Comparison of ENCODE assay signal across 9 cellular contexts in genomic region chr7:157228864-157229422, GRCh38.
DNase-seq lines count a peak whose midpoint lies in the region; ATAC-seq and TF ChIP-seq lines count a peak whose summit lies in the region.
"Had no signal": no experiment of that assay in that cellular context is flagged by ENCODE, and none has a peak within 500 bp of the region (broad histone marks: within the 10 kb centered on the region; RNA-seq: fewer than 3 reads in every experiment).

No MANE protein-coding gene starts in this region.

- H3K9me3 Mint-ChIP-seq in activated naive CD4-positive, alpha-beta T cell treated with anti-CD3 and anti-CD28 coated beads for 36 hours: no peaks in the 10 kb centered on the region
- no peaks in the 10 kb centered on the region for H3K9me3 Mint-ChIP-seq in stimulated activated naive B cell treated with anti-CD40 and anti-IgM and Interleukin-4, amounts not matched to agents 10 μg/mL and 1 μg/mL and 100 μg/mL, for 72 hours

- peaks cover 25% of the 10 kb centered on the region for H3K36me3 Mint-ChIP-seq in activated naive CD4-positive, alpha-beta T cell treated with anti-CD3 and anti-CD28 coated beads for 36 hours (ENCODE audit: low read depth)
- peaks cover 29 to 48% of the 10 kb centered on the region in 2 donors for H3K36me3 Mint-ChIP-seq in stimulated activated naive B cell treated with anti-CD40 and anti-IgM and Interleukin-4, amounts not matched to agents 10 μg/mL and 1 μg/mL and 100 μg/mL, for 72 hours

- no peak overlapping the region for H3K27ac ChIP-seq in ovary
- H3K27ac ChIP-seq: skin epidermis had no signal

- no peak overlapping the region for H3K27ac Mint-ChIP-seq in activated naive CD4-positive, alpha-beta T cell treated with anti-CD3 and anti-CD28 coated beads for 36 hours
- H3K27ac Mint-ChIP-seq in stimulated activated naive B cell treated with anti-CD40 and anti-IgM and Interleukin-4, amounts not matched to agents 10 μg/mL and 1 μg/mL and 100 μg/mL, for 72 hours: no peak overlapping the region

- no peaks in the 10 kb centered on the region for H3K9me3 ChIP-seq in ovary

- no peaks in the 10 kb centered on the region for H3K27me3 ChIP-seq in ovary

- DNase-seq in NCI-H82 (lab: John Stamatoyannopoulos, UW): peak; percentile 32
- no peak for DNase-seq in NCI-H82 treated with DMSO at 0.1 percent for 48 hours (lab: John Stamatoyannopoulos, UW; ENCODE audit: unreplicated experiment)
- DNase-seq in Jurkat, Clone E6-1 (ENCODE audit: low read depth, low spot score): peak; percentile 37
- DNase-seq in activated naive CD4-positive, alpha-beta T cell treated with anti-CD3 and anti-CD28 coated beads for 36 hours: peak; percentile 39
- peak; percentile 14 for DNase-seq in medulla oblongata (ENCODE audit: extremely low spot score)
- no peak for DNase-seq in stimulated activated naive B cell treated with anti-CD40 and anti-IgM and Interleukin-4, amounts not matched to agents 10 μg/mL and 1 μg/mL and 100 μg/mL, for 72 hours
- DNase-seq in ovary: no peak
- no peak for DNase-seq in cortex of kidney (lab: John Stamatoyannopoulos, UW)

- no peaks in the 10 kb centered on the region for H3K36me3 ChIP-seq in ovary

- CTCF ChIA-PET in activated naive CD4-positive, alpha-beta T cell treated with anti-CD3 and anti-CD28 coated beads for 36 hours (lab: Charles Lee): interaction anchor here (1.0 kb wide), 1 partner anchor 158 kb away, joined by 5 read pairs; no protein-coding TSS in a partner anchor

- intact Hi-C loops in activated naive CD4-positive, alpha-beta T cell treated with anti-CD3 and anti-CD28 coated beads for 36 hours (cut with micrococcal nuclease): loop anchor here (1.0 kb wide), 1 partner anchor 158 kb away; no protein-coding TSS in a partner anchor
- intact Hi-C loops in ovary (cut with DNase I): no loop called here

- no peaks in the 10 kb centered on the region for H3K4me1 ChIP-seq in ovary (ENCODE audit: insufficient read depth)

- WGBS in ovary, 3 donors: 83 to 88% (median 85%) methylated on average over 8 of the region's 8 CpGs

- no peak for TF ChIP-seq CTCF in ovary (IDR thresholded peaks at IDR 0.05)

- no peak for TF ChIP-seq POLR2A in ovary (IDR thresholded peaks at IDR 0.05)

- no peaks in the 10 kb centered on the region for H3K27me3 Mint-ChIP-seq in activated naive CD4-positive, alpha-beta T cell treated with anti-CD3 and anti-CD28 coated beads for 36 hours (ENCODE audit: low read depth)
- no peaks in the 10 kb centered on the region for H3K27me3 Mint-ChIP-seq in stimulated activated naive B cell treated with anti-CD40 and anti-IgM and Interleukin-4, amounts not matched to agents 10 μg/mL and 1 μg/mL and 100 μg/mL, for 72 hours

- H3K4me3 ChIP-seq in Jurkat, Clone E6-1 (ENCODE audit: low read length): no peak overlapping the region
- no peak overlapping the region for H3K4me3 ChIP-seq in ovary
- H3K4me3 ChIP-seq: skin epidermis had no signal

- no peaks in the 10 kb centered on the region for H3K4me1 Mint-ChIP-seq in activated naive CD4-positive, alpha-beta T cell treated with anti-CD3 and anti-CD28 coated beads for 36 hours (ENCODE audit: low read depth)
- H3K4me1 Mint-ChIP-seq in stimulated activated naive B cell treated with anti-CD40 and anti-IgM and Interleukin-4, amounts not matched to agents 10 μg/mL and 1 μg/mL and 100 μg/mL, for 72 hours: peaks cover 0 to 4% of the 10 kb centered on the region in 2 donors

- no peak overlapping the region for H3K4me3 Mint-ChIP-seq in activated naive CD4-positive, alpha-beta T cell treated with anti-CD3 and anti-CD28 coated beads for 36 hours
- H3K4me3 Mint-ChIP-seq in stimulated activated naive B cell treated with anti-CD40 and anti-IgM and Interleukin-4, amounts not matched to agents 10 μg/mL and 1 μg/mL and 100 μg/mL, for 72 hours: no peak overlapping the region

- no peak for ATAC-seq in stimulated activated naive B cell treated with anti-CD40 and anti-IgM and Interleukin-4, amounts not matched to agents 10 μg/mL and 1 μg/mL and 100 μg/mL, for 72 hours (replicated peaks)

- TF ChIP-seq EP300 in ovary (IDR thresholded peaks at IDR 0.05): no peak

Comparison
In these comparisons a context has a peak if more than half of its experiments do, and no peak if none do; other contexts are left out.
1. DNase-seq: peak in NCI-H82 (single experiment), Jurkat, Clone E6-1 (single experiment), activated naive CD4-positive, alpha-beta T cell treated with anti-CD3 and anti-CD28 coated beads for 36 hours (single experiment) and medulla oblongata (single experiment); none in NCI-H82 treated with DMSO at 0.1 percent for 48 hours (single experiment), stimulated activated naive B cell treated with anti-CD40 and anti-IgM and Interleukin-4, amounts not matched to agents 10 μg/mL and 1 μg/mL and 100 μg/mL, for 72 hours (single experiment), ovary (0 of 5) and cortex of kidney (single experiment).